In genomic region chr19:46813570-46814358, GRCh38 we compare ENCODE assay signal across 12 cellular contexts. TPM values are rescaled to one million over a fixed set of nuclear protein-coding genes. Genes with fewer than 3 reads are reported as not detected.
DNase-seq lines count a peak whose midpoint lies in the region; ATAC-seq and TF ChIP-seq lines count a peak whose summit lies in the region.
"Had no signal": no experiment of that assay in that cellular context is flagged by ENCODE, and none has a peak within 500 bp of the region (broad histone marks: within the 10 kb centered on the region; RNA-seq: fewer than 3 reads in every experiment).

No MANE protein-coding gene starts in this region.

- no peaks in the 10 kb centered on the region for H3K36me3 Mint-ChIP-seq in activated CD4-positive, alpha-beta T cell treated with anti-CD3 and anti-CD28 coated beads for 36 hours (ENCODE audit: low read depth)
- H3K36me3 Mint-ChIP-seq: naive thymus-derived CD8-positive, alpha-beta T cell had no signal

- H3K4me3 Mint-ChIP-seq in activated CD4-positive, alpha-beta T cell treated with anti-CD3 and anti-CD28 coated beads for 36 hours = no peak overlapping the region
- H3K4me3 Mint-ChIP-seq: naive thymus-derived CD8-positive, alpha-beta T cell had no signal

- intact Hi-C loops in Right ventricle myocardium superior (cut with DNase I) = no loop called here
- intact Hi-C loops in activated CD4-positive, alpha-beta T cell treated with anti-CD3 and anti-CD28 coated beads for 36 hours (cut with DNase I, micrococcal nuclease) = no loop called here

- H3K27ac Mint-ChIP-seq in activated CD4-positive, alpha-beta T cell treated with anti-CD3 and anti-CD28 coated beads for 36 hours = no peak overlapping the region

- H3K4me3 ChIP-seq in SJSA1 = no peak overlapping the region
- H3K4me3 ChIP-seq in WERI-Rb-1 (ENCODE audit: low read depth, low read length) = no peak overlapping the region
- H3K4me3 ChIP-seq: PC-9 had no signal

- H3K4me1 Mint-ChIP-seq in activated CD4-positive, alpha-beta T cell treated with anti-CD3 and anti-CD28 coated beads for 36 hours = no peaks in the 10 kb centered on the region

- ATAC-seq in Right ventricle myocardium superior (ENCODE audit: poor library complexity) = peak; percentile 75
- ATAC-seq in foreskin keratinocyte = no peak
- ATAC-seq in activated CD4-positive, alpha-beta T cell treated with anti-CD3 and anti-CD28 coated beads for 36 hours = no peak
- ATAC-seq: naive thymus-derived CD8-positive, alpha-beta T cell had no signal

- H3K36me3 ChIP-seq in SJSA1 = no peaks in the 10 kb centered on the region
- no peaks in the 10 kb centered on the region for H3K36me3 ChIP-seq in WERI-Rb-1

- peak; percentile 76 for DNase-seq in EH (ENCODE audit: low read depth)
- DNase-seq in SJSA1 (ENCODE audit: low read depth in 1 of 2, low spot score in 2 of 2) = peak; percentile 47 to 55
- DNase-seq in Right ventricle myocardium superior = peak; percentile 79
- DNase-seq in renal cortical epithelial cell (ENCODE audit: low read depth) = peak; percentile 79
- no peak for DNase-seq in NCI-H2107 (lab: John Stamatoyannopoulos, UW)
- no peak for DNase-seq in foreskin keratinocyte
- DNase-seq in activated CD4-positive, alpha-beta T cell treated with anti-CD3 and anti-CD28 coated beads for 36 hours = no peak
- no peak for DNase-seq in WERI-Rb-1
- DNase-seq: naive thymus-derived CD8-positive, alpha-beta T cell; stimulated activated naive CD4-positive, alpha-beta T cell treated with Interleukin-2 at 50 U/mL for 16 hours had no signal

- H3K27me3 ChIP-seq in SJSA1 (replicated peaks) = no peaks in the 10 kb centered on the region
- no peaks in the 10 kb centered on the region for H3K27me3 ChIP-seq in foreskin keratinocyte
- H3K27me3 ChIP-seq in WERI-Rb-1 (ENCODE audit: insufficient read depth, low read depth, severe bottlenecking) = no peaks in the 10 kb centered on the region

- no peaks in the 10 kb centered on the region for H3K9me3 ChIP-seq in SJSA1 (replicated peaks)
- no peaks in the 10 kb centered on the region for H3K9me3 ChIP-seq in WERI-Rb-1 (ENCODE audit: severe bottlenecking)

- TF ChIP-seq CTCF in foreskin keratinocyte (conservative IDR thresholded peaks at IDR 0.05) = no peak
- TF ChIP-seq CTCF in WERI-Rb-1 (IDR thresholded peaks at IDR 0.05; ENCODE audit: low read depth, low read length) = no peak

- H3K27ac ChIP-seq in SJSA1 (no peak overlapping the region), foreskin keratinocyte (no peak overlapping the region), WERI-Rb-1 (no peak overlapping the region)
- H3K27ac ChIP-seq: epithelial cell of prostate, PC-9 had no signal

- H3K4me1 ChIP-seq in SJSA1 (replicated peaks) (peaks cover 5% of the 10 kb centered on the region), foreskin keratinocyte (no peaks in the 10 kb centered on the region)

- CTCF ChIA-PET in activated CD4-positive, alpha-beta T cell treated with anti-CD3 and anti-CD28 coated beads for 36 hours (lab: Charles Lee) = interaction anchor here (0.8 to 1.1 kb wide), 3 partner anchors 9 to 60 kb away, joined by 3 to 6 read pairs (median 3); no protein-coding TSS in a partner anchor

- POLR2A ChIA-PET in activated CD4-positive, alpha-beta T cell treated with anti-CD3 and anti-CD28 coated beads for 36 hours (lab: Charles Lee) = interaction anchor here (0.6 kb wide), 1 partner anchor 39 kb away, joined by 3 read pairs; no protein-coding TSS in a partner anchor

- no peaks in the 10 kb centered on the region for H3K9me3 Mint-ChIP-seq in activated CD4-positive, alpha-beta T cell treated with anti-CD3 and anti-CD28 coated beads for 36 hours (ENCODE audit: low read depth)
- H3K9me3 Mint-ChIP-seq: naive thymus-derived CD8-positive, alpha-beta T cell had no signal

- no peaks in the 10 kb centered on the region for H3K27me3 Mint-ChIP-seq in activated CD4-positive, alpha-beta T cell treated with anti-CD3 and anti-CD28 coated beads for 36 hours
- H3K27me3 Mint-ChIP-seq: naive thymus-derived CD8-positive, alpha-beta T cell had no signal

RNA-seq across cellular contexts. Expression of gene SLC1A5, which starts 25.4 kb away (rescaled TPM):
- total RNA-seq in SJSA1 (2014; rRNA removed; shearing (Covaris generic)) = 112 and 135 TPM in 2 replicates
- total RNA-seq in Right ventricle myocardium superior (7.0 TPM), renal cortical epithelial cell (75.0 and 92.7 TPM in 2 replicates), foreskin keratinocyte (176 and 218 TPM in 2 replicates)
- 237 and 281 TPM in 2 replicates for polyA plus RNA-seq in foreskin keratinocyte
- total RNA-seq in activated CD4-positive, alpha-beta T cell treated with anti-CD3 and anti-CD28 coated beads for 36 hours = 100 to 1,000 TPM; 200 to 227 TPM

RNA-seq across cellular contexts. Expression of gene AP2S1, which starts 36.9 kb away (rescaled TPM):
- 286 and 304 TPM in 2 replicates for total RNA-seq in SJSA1 (2014; rRNA removed; shearing (Covaris generic))
- 78.0 TPM for total RNA-seq in Right ventricle myocardium superior
- 117 and 122 TPM in 2 replicates for total RNA-seq in renal cortical epithelial cell
- total RNA-seq in foreskin keratinocyte = 310 and 317 TPM in 2 replicates
- 469 and 482 TPM in 2 replicates for polyA plus RNA-seq in foreskin keratinocyte
- total RNA-seq in activated CD4-positive, alpha-beta T cell treated with anti-CD3 and anti-CD28 coated beads for 36 hours = 100 to 1,000 TPM; 102 to 104 TPM

RNA-seq across cellular contexts. Expression of gene ARHGAP35, which starts 47.0 kb away (rescaled TPM):
- total RNA-seq in SJSA1 (2014; rRNA removed; shearing (Covaris generic)) = 17.7 and 24.7 TPM in 2 replicates
- 62.6 TPM for total RNA-seq in Right ventricle myocardium superior
- total RNA-seq in renal cortical epithelial cell = 19.6 and 104 TPM in 2 replicates
- total RNA-seq in foreskin keratinocyte = 39.9 and 43.3 TPM in 2 replicates
- polyA plus RNA-seq in foreskin keratinocyte = 8.2 and 9.9 TPM in 2 replicates
- total RNA-seq in activated CD4-positive, alpha-beta T cell treated with anti-CD3 and anti-CD28 coated beads for 36 hours = 10 to 100 TPM; 16.5 to 17.2 TPM

Comparison
In these comparisons a context has a peak if more than half of its experiments do, and no peak if none do; other contexts are left out.
1. DNase-seq: peak in EH (single experiment), SJSA1 (2 of 2), Right ventricle myocardium superior (single experiment) and renal cortical epithelial cell (single experiment); none in NCI-H2107 (single experiment), foreskin keratinocyte (0 of 2), activated CD4-positive, alpha-beta T cell treated with anti-CD3 and anti-CD28 coated beads for 36 hours (single experiment) and WERI-Rb-1 (single experiment).